In the genomic region with DNA sequence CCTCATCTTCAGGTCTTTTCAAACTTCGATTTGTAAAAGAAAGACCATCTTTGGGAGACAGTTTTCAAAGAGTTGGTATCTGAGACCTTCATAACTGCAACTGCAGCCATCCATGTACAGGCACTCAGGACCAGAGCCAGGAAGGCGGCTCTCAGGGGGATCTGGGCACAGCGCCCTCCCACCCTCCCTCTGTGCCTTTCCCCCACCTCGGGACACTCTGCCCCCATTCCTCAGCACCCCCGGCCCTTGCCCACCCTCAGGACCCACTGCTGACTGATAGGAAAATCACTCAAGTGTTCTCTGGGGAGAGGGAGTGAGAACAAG, we compare ENCODE assay signal across 13 cellular contexts.
DNase-seq lines count a peak whose midpoint lies in the region; ATAC-seq and TF ChIP-seq lines count a peak whose summit lies in the region.
"Had no signal": no experiment of that assay in that cellular context is flagged by ENCODE, and none has a peak within 500 bp of the region (broad histone marks: within the 10 kb centered on the region; RNA-seq: fewer than 3 reads in every experiment).

No MANE protein-coding gene starts in this region.

- TF ChIP-seq CTCF in Peyer's patch (IDR thresholded peaks at IDR 0.05) (no peak), coronary artery (IDR thresholded peaks at IDR 0.05) (no peak), lower lobe of right lung (IDR thresholded peaks at IDR 0.05) (no peak), suprapubic skin (IDR thresholded peaks at IDR 0.05) (no peak)

- H3K27me3 ChIP-seq in Peyer's patch (no peaks in the 10 kb centered on the region), lower lobe of right lung (ENCODE audit: low read depth) (no peaks in the 10 kb centered on the region), suprapubic skin (no peaks in the 10 kb centered on the region), aorta (ENCODE audit: control insufficient read depth in 1 of 2, insufficient read depth in 2 of 2, low read length in 1 of 2) (no peaks in the 10 kb centered on the region)
- H3K27me3 ChIP-seq: neutrophil had no signal

- no peak for TF ChIP-seq EP300 in suprapubic skin (IDR thresholded peaks at IDR 0.05)

- H3K36me3 ChIP-seq in Peyer's patch (no peaks in the 10 kb centered on the region), lower lobe of right lung (no peaks in the 10 kb centered on the region), suprapubic skin (no peaks in the 10 kb centered on the region), aorta (ENCODE audit: control insufficient read depth in 1 of 2, insufficient read depth in 2 of 2, low read length in 1 of 2) (no peaks in the 10 kb centered on the region)
- H3K36me3 ChIP-seq: neutrophil had no signal

- no peak for TF ChIP-seq POLR2A in Peyer's patch (IDR thresholded peaks at IDR 0.05)
- TF ChIP-seq POLR2A in suprapubic skin (IDR thresholded peaks at IDR 0.05): no peak

- 49% methylated on average over 5 of the region's 5 CpGs for WGBS in suprapubic skin
- 52 to 67% methylated on average over 5 of the region's 5 CpGs for WGBS in aorta, 2 donors

- H3K27ac ChIP-seq in Peyer's patch (peak overlapping the region in 3 of 4 donors; percentile 55 to 62 (median 57)), coronary artery (peak overlapping the region; percentile 77 to 86), lower lobe of right lung (peak overlapping the region; percentile 73), suprapubic skin (peak overlapping the region; percentile 83), aorta (ENCODE audit: low read depth in 1 of 2, low read length in 2 of 2) (no peak overlapping the region)
- H3K27ac ChIP-seq: neutrophil had no signal

- no peak overlapping the region for H3K4me3 ChIP-seq in Peyer's patch
- no peak overlapping the region for H3K4me3 ChIP-seq in coronary artery
- H3K4me3 ChIP-seq in lower lobe of right lung: no peak overlapping the region
- no peak overlapping the region for H3K4me3 ChIP-seq in suprapubic skin
- no peak overlapping the region for H3K4me3 ChIP-seq in aorta (ENCODE audit: low read length in 2 of 2)

- DNase-seq in Peyer's patch (no peak), coronary artery (ENCODE audit: low spot score) (no peak), lower lobe of right lung (no peak), suprapubic skin (ENCODE audit: low spot score in 2 of 2) (no peak), aorta (no peak), ureter (ENCODE audit: low spot score) (no peak), CD1c-positive myeloid dendritic cell (ENCODE audit: extremely low spot score) (no peak), cerebellar cortex (ENCODE audit: low spot score) (no peak)
- DNase-seq: activated naive CD4-positive, alpha-beta T cell treated with Interleukin-2 at 50 U/mL for 16 hours; KG1; NCI-H1417 treated with DMSO at 0.1 percent for 48 hours; stimulated activated naive CD8-positive, alpha-beta T cell treated with anti-CD3 and anti-CD28 coated beads, Interleukin-15, Interleukin-2, amounts not matched to agents 100 U/mL and 50 U/mL, for 24 hours had no signal

- ATAC-seq in lower lobe of right lung (peak; percentile 7 to 27), aorta (ENCODE audit: low FRiP score) (no peak)
- ATAC-seq: stimulated activated naive CD8-positive, alpha-beta T cell treated with anti-CD3 and anti-CD28 coated beads, Interleukin-15, Interleukin-2, amounts not matched to agents 100 U/mL and 50 U/mL, for 24 hours had no signal

- H3K9me3 ChIP-seq in Peyer's patch: no peaks in the 10 kb centered on the region
- no peaks in the 10 kb centered on the region for H3K9me3 ChIP-seq in lower lobe of right lung
- H3K9me3 ChIP-seq in suprapubic skin: no peaks in the 10 kb centered on the region
- no peaks in the 10 kb centered on the region for H3K9me3 ChIP-seq in aorta (ENCODE audit: control insufficient read depth, low read length)
- H3K9me3 ChIP-seq: neutrophil had no signal

- intact Hi-C loops in lower lobe of right lung (cut with DNase I): no loop called here
- intact Hi-C loops in aorta (cut with DNase I): no loop called here

- H3K4me1 ChIP-seq in Peyer's patch (no peaks in the 10 kb centered on the region), lower lobe of right lung (peaks cover 24% of the 10 kb centered on the region), suprapubic skin (peaks cover 25% of the 10 kb centered on the region), aorta (ENCODE audit: control insufficient read depth in 1 of 2, insufficient read depth in 2 of 2, low read length in 2 of 2) (peaks cover 4% of the 10 kb centered on the region in 2 donors)

Comparison
In these comparisons a context has a peak if more than half of its experiments do, and no peak if none do; other contexts are left out.
1. H3K27ac ChIP-seq: peak in Peyer's patch (3 of 4), coronary artery (2 of 2), lower lobe of right lung (single experiment) and suprapubic skin (single experiment); none in aorta (0 of 2).